12 cellular contexts compared by ENCODE assay signal in genomic region chr9:12818431-12819000, GRCh38. TPM values are rescaled to one million over a fixed set of nuclear protein-coding genes. Genes with fewer than 3 reads are reported as not detected.
DNase-seq lines count a peak whose midpoint lies in the region; FAIRE-seq and TF ChIP-seq lines count a peak whose summit lies in the region.
"Had no signal": no experiment of that assay in that cellular context is flagged by ENCODE, and none has a peak within 500 bp of the region (broad histone marks: within the 10 kb centered on the region; RNA-seq: fewer than 3 reads in every experiment).

No MANE protein-coding gene starts in this region.

- no peaks in the 10 kb centered on the region for H4K20me1 ChIP-seq in PC-9 (ENCODE audit: insufficient read depth)
- no peaks in the 10 kb centered on the region for H4K20me1 ChIP-seq in fibroblast of lung (ENCODE audit: control insufficient read depth, extremely low read depth, insufficient read depth, low read length)

- H2AFZ ChIP-seq in ACC112 (ENCODE audit: low read length, unreplicated experiment) (peak overlapping the region; percentile 23), PC-9 (no peak overlapping the region), fibroblast of lung (ENCODE audit: low read length) (no peak overlapping the region)

- no TSS peak for BruUV-seq in PC-9 (replicated peaks; lab: Mats Ljungman, UMichigan)

- H3K27ac ChIP-seq in ACC112 (ENCODE audit: low read depth, low read length): peak overlapping the region; percentile 99
- H3K27ac ChIP-seq in PC-9: peak overlapping the region; percentile 100
- H3K27ac ChIP-seq in fibroblast of lung (ENCODE audit: insufficient read depth, low read length): peak overlapping the region; percentile 68
- peak overlapping the region; percentile 73 to 83 for H3K27ac ChIP-seq in mucosa of rectum (ENCODE audit: low read depth in 2 of 2, low read length in 2 of 2)

- H3K4me2 ChIP-seq in PC-9 (no peak overlapping the region), fibroblast of lung (ENCODE audit: extremely low read depth, insufficient read depth, low read length) (peak overlapping the region; percentile 37)

- H3K79me2 ChIP-seq in ACC112 (ENCODE audit: control insufficient read depth, insufficient read depth, low read length, unreplicated experiment) (peaks cover 34% of the 10 kb centered on the region), PC-9 (ENCODE audit: low read depth) (no peaks in the 10 kb centered on the region), fibroblast of lung (ENCODE audit: control insufficient read depth, insufficient read depth, low read length) (peaks cover 21% of the 10 kb centered on the region)

- H3K9me3 ChIP-seq in PC-9 (ENCODE audit: insufficient read depth, low read depth) (0 out of 2 replicates have a peak, but pooled peaks cover 3% of the 10 kb centered on the region), fibroblast of lung (ENCODE audit: control insufficient read depth, insufficient read depth, low read depth, low read length) (no peaks in the 10 kb centered on the region), mucosa of rectum (ENCODE audit: control insufficient read depth in 2 of 2, low read length in 2 of 2) (no peaks in the 10 kb centered on the region)
- H3K9me3 ChIP-seq: BE2C, heart left ventricle had no signal

- FAIRE-seq in frontal cortex (lab: Jason Lieb, UNC): no peak

- POLR2A ChIA-PET in PC-9 (lab: Charles Lee; ENCODE audit: unreplicated experiment): interaction anchor here (0.6 to 0.7 kb wide), 2 partner anchors 30 to 41 kb away, joined by 3 to 5 read pairs; no protein-coding TSS in a partner anchor

- H3K4me3 ChIP-seq in ACC112 (ENCODE audit: low read depth, low read length) (peak overlapping the region; percentile 23; the same call in 1 of the 2 replicates), PC-9 (no peak overlapping the region), fibroblast of lung (replicated peaks in 1 of 4; ENCODE audit: control extremely low read depth in 1 of 4, insufficient read depth in 1 of 4, low read depth in 3 of 4, low read length in 4 of 4) (no peak overlapping the region), mucosa of rectum (ENCODE audit: low read length in 2 of 2) (no peak overlapping the region)
- H3K4me3 ChIP-seq: heart left ventricle had no signal

- intact Hi-C loops in PC-9 (cut with micrococcal nuclease; ENCODE audit: unreplicated experiment): loop anchor here (5.0 to 10.0 kb wide), 2 partner anchors 59 to 136 kb away; no protein-coding TSS in a partner anchor

- no peaks in the 10 kb centered on the region for H3K36me3 ChIP-seq in ACC112 (ENCODE audit: insufficient read depth, low read length)
- H3K36me3 ChIP-seq in PC-9 (ENCODE audit: low read depth): no peaks in the 10 kb centered on the region
- peaks cover 2% of the 10 kb centered on the region for H3K36me3 ChIP-seq in fibroblast of lung (ENCODE audit: control insufficient read depth, insufficient read depth, low read length)
- H3K36me3 ChIP-seq in mucosa of rectum (ENCODE audit: control insufficient read depth in 2 of 2, insufficient read depth in 2 of 2, low read length in 2 of 2): peaks cover 3% of the 10 kb centered on the region in 2 donors
- H3K36me3 ChIP-seq: BE2C had no signal

- peaks cover 79% of the 10 kb centered on the region for H3K4me1 ChIP-seq in ACC112 (ENCODE audit: control insufficient read depth, insufficient read depth, low read length, unreplicated experiment)
- peaks cover 30% of the 10 kb centered on the region for H3K4me1 ChIP-seq in PC-9 (replicated peaks; ENCODE audit: insufficient read depth)
- H3K4me1 ChIP-seq in fibroblast of lung (ENCODE audit: control insufficient read depth, extremely low read depth, insufficient read depth, low read length): peaks cover 27% of the 10 kb centered on the region
- H3K4me1 ChIP-seq in mucosa of rectum (ENCODE audit: control insufficient read depth in 2 of 2, insufficient read depth in 2 of 2, low read length in 2 of 2): peaks cover 28 to 46% of the 10 kb centered on the region in 2 donors

- TF ChIP-seq CTCF in PC-9 (conservative IDR thresholded peaks at IDR 0.05) (no peak), fibroblast of lung (conservative IDR thresholded peaks at IDR 0.05 in 1 of 2, IDR thresholded peaks at IDR 0.05 in 1 of 2; ENCODE audit: low read depth in 1 of 2, low read length in 2 of 2) (peak; percentile 33 to 39)

- no peaks in the 10 kb centered on the region for H3K27me3 ChIP-seq in ACC112 (ENCODE audit: insufficient read depth, low read length)
- H3K27me3 ChIP-seq in PC-9 (ENCODE audit: insufficient read depth, low read depth): no peaks in the 10 kb centered on the region
- H3K27me3 ChIP-seq in fibroblast of lung (ENCODE audit: control insufficient read depth, insufficient read depth, low read length): no peaks in the 10 kb centered on the region
- H3K27me3 ChIP-seq in mucosa of rectum (ENCODE audit: control insufficient read depth in 2 of 2, insufficient read depth in 2 of 2, low read length in 2 of 2): no peaks in the 10 kb centered on the region
- H3K27me3 ChIP-seq: BE2C, heart left ventricle had no signal

- H3F3A ChIP-seq in PC-9 (ENCODE audit: insufficient read depth, low read depth): peaks cover 13% of the 10 kb centered on the region

- H3K9ac ChIP-seq in fibroblast of lung (ENCODE audit: insufficient read depth, low read length) (no peak overlapping the region), mucosa of rectum (ENCODE audit: low read depth in 1 of 2, low read length in 2 of 2) (peak overlapping the region in 1 of 2 donors; percentile 45)

- CTCF ChIA-PET in PC-9 (lab: Charles Lee): interaction anchor here (0.6 to 1.1 kb wide), 5 partner anchors 12 to 162 kb away, joined by 3 to 9 read pairs (median 6); no protein-coding TSS in a partner anchor

- DNase-seq in PC-9: no peak
- peak; percentile 78 to 83 for DNase-seq in fibroblast of lung (ENCODE audit: low read depth in 2 of 2)
- no peak for DNase-seq in activated CD4-positive, alpha-beta T cell treated with anti-CD3 and anti-CD28 coated beads for 1 hour
- no peak for DNase-seq in T-helper 9 cell
- DNase-seq in NCI-H1694 treated with DMSO at 0.1 percent for 48 hours (lab: John Stamatoyannopoulos, UW): no peak
- no peak for DNase-seq in frontal cortex (ENCODE audit: low spot score in 2 of 2)
- DNase-seq: activated CD4-positive, alpha-beta memory T cell treated with anti-CD3 and anti-CD28 coated beads for 36 hours; activated naive CD8-positive, alpha-beta T cell treated with anti-CD3 and anti-CD28 coated beads, Interleukin-2, amount 50 U/mL, for 24 hours; BE2C had no signal

- H3K9me2 ChIP-seq in PC-9 (ENCODE audit: insufficient read depth): no peaks in the 10 kb centered on the region

RNA-seq across cellular contexts. Expression of gene LURAP1L, which starts 43.7 kb away (rescaled TPM):
- total RNA-seq in PC-9 (2021) (3.6 and 4.1 TPM in 2 replicates), fibroblast of lung (87.6 and 94.1 TPM in 2 replicates), frontal cortex (1.6 TPM)
- polyA plus RNA-seq in fibroblast of lung: 26.0 and 39.9 TPM in 2 replicates
- 18.1 and 26.2 TPM in 2 replicates for polyA plus RNA-seq in fibroblast of lung (2012)
- 21.1 and 23.6 TPM in 2 replicates for polyA minus RNA-seq in fibroblast of lung (ENCODE audit: low replicate concordance)
- total RNA-seq: activated CD4-positive, alpha-beta memory T cell treated with anti-CD3 and anti-CD28 coated beads for 36 hours had no signal

Comparison
In these comparisons a context has a peak if more than half of its experiments do, and no peak if none do; other contexts are left out.
1. DNase-seq: peak in fibroblast of lung (2 of 2); none in PC-9 (0 of 2), activated CD4-positive, alpha-beta T cell treated with anti-CD3 and anti-CD28 coated beads for 1 hour (single experiment), T-helper 9 cell (single experiment), NCI-H1694 treated with DMSO at 0.1 percent for 48 hours (single experiment) and frontal cortex (0 of 2).
2. RNA of gene LURAP1L, which starts 43.7 kb away (total RNA-seq): 87.6 to 94.1 TPM in fibroblast of lung; 3.6 to 4.1 TPM in PC-9 and 1.6 TPM in frontal cortex (single experiment); every median in the first group is over 10 times any median in the second.
3. Peak in every context shown above with its lines, with median percentiles within 50 percentile points of each other: H3K27ac ChIP-seq.